8 cellular contexts compared by ENCODE assay signal in genomic region chr10:100872034-100872791, GRCh38. TPM values are rescaled to one million over a fixed set of nuclear protein-coding genes. Genes with fewer than 3 reads are reported as not detected.
DNase-seq lines count a peak whose midpoint lies in the region; ATAC-seq, FAIRE-seq and TF ChIP-seq lines count a peak whose summit lies in the region.

No MANE protein-coding gene starts in this region.

- H3K4me3 ChIP-seq in A549: no peak overlapping the region
- no peak overlapping the region for H3K4me3 ChIP-seq in fibroblast of mammary gland (ENCODE audit: control insufficient read depth, low read depth, low read length)
- H3K4me3 ChIP-seq in small intestine (ENCODE audit: low read depth in 1 of 2, low read length in 2 of 2): no peak overlapping the region

- H3K4me1 Mint-ChIP-seq in activated CD8-positive, alpha-beta T cell treated with anti-CD3 and anti-CD28 coated beads, Interleukin-2, amount 10 ng/mL, durations not matched to agents 7 days and 5 days (ENCODE audit: low read depth): no peaks in the 10 kb centered on the region

- peak; percentile 76 to 94; a peak in 5 of 6 replicates for ATAC-seq in A549
- peak; percentile 79 for ATAC-seq in activated CD8-positive, alpha-beta T cell treated with anti-CD3 and anti-CD28 coated beads, Interleukin-2, amount 10 ng/mL, durations not matched to agents 7 days and 5 days
- ATAC-seq in HG03139 (IDR thresholded peaks at IDR 0.05; ENCODE audit: unreplicated experiment): no peak
- ATAC-seq in HG03460 (IDR thresholded peaks at IDR 0.05; ENCODE audit: unreplicated experiment): no peak

- TF ChIP-seq CTCF in A549 (IDR thresholded peaks at IDR 0.05) (peak; percentile 75), GM10266 (IDR thresholded peaks at IDR 0.05; ENCODE audit: control insufficient read depth, insufficient read depth, low read depth, missing control alignments) (peak; percentile 71), fibroblast of mammary gland (conservative IDR thresholded peaks at IDR 0.05; ENCODE audit: control insufficient read depth, insufficient read depth, low read depth, low read length) (peak; percentile 70)

- 42% methylated on average over 11 of the region's 11 CpGs for WGBS in A549 (ENCODE audit: missing lambda C conversion rate)
- WGBS in small intestine, 3 donors: 50 to 57% (median 57%) methylated on average over 11 of the region's 11 CpGs

- TF ChIP-seq EP300 in A549 (IDR thresholded peaks at IDR 0.05): no peak

- H3K9me3 Mint-ChIP-seq in activated CD8-positive, alpha-beta T cell treated with anti-CD3 and anti-CD28 coated beads, Interleukin-2, amount 10 ng/mL, durations not matched to agents 7 days and 5 days (ENCODE audit: insufficient read depth): no peaks in the 10 kb centered on the region

- TF ChIP-seq POLR2A in A549 (IDR thresholded peaks at IDR 0.05; ENCODE audit: low read length): no peak

- H3K4me1 ChIP-seq in A549: peaks cover 17% of the 10 kb centered on the region; the same call in 2 of the 3 replicates
- H3K4me1 ChIP-seq in small intestine (ENCODE audit: control insufficient read depth in 2 of 2, insufficient read depth in 1 of 2, low read depth in 1 of 2, low read length in 1 of 2): no peaks in the 10 kb centered on the region

- H3K27ac Mint-ChIP-seq in activated CD8-positive, alpha-beta T cell treated with anti-CD3 and anti-CD28 coated beads, Interleukin-2, amount 10 ng/mL, durations not matched to agents 7 days and 5 days: no peak overlapping the region

- H3K9me3 ChIP-seq in A549: no peaks in the 10 kb centered on the region
- H3K9me3 ChIP-seq in small intestine (ENCODE audit: control insufficient read depth, low read depth): no peaks in the 10 kb centered on the region

- H3K4me3 Mint-ChIP-seq in activated CD8-positive, alpha-beta T cell treated with anti-CD3 and anti-CD28 coated beads, Interleukin-2, amount 10 ng/mL, durations not matched to agents 7 days and 5 days: no peak overlapping the region

- TF ChIP-seq RAD21 in A549 (conservative IDR thresholded peaks at IDR 0.05 in 1 of 2, IDR thresholded peaks at IDR 0.05 in 1 of 2): peak; percentile 72 to 82

- peak; percentile 63 to 92 for DNase-seq in A549 (ENCODE audit: low read depth in 1 of 2, low spot score in 1 of 2)
- DNase-seq in GM10266 (ENCODE audit: extremely low spot score): peak; percentile 80
- DNase-seq in NCI-H345 treated with DMSO at 0.1 percent for 48 hours (lab: John Stamatoyannopoulos, UW; ENCODE audit: unreplicated experiment): peak; percentile 0
- DNase-seq in activated CD8-positive, alpha-beta T cell treated with anti-CD3 and anti-CD28 coated beads, Interleukin-2, amount 10 ng/mL, durations not matched to agents 7 days and 5 days: peak; percentile 71
- peak; percentile 44 for DNase-seq in fibroblast of mammary gland (ENCODE audit: low read depth)
- peak; percentile 21 for DNase-seq in small intestine

- H3K27ac ChIP-seq in A549: 0 out of 6 replicates have a peak overlapping the region, but pooled peaks of 1 of the 2 experiments have one; percentile 20
- no peak overlapping the region for H3K27ac ChIP-seq in small intestine (ENCODE audit: low read depth in 1 of 2, low read length in 1 of 2)

- H3K27me3 Mint-ChIP-seq in activated CD8-positive, alpha-beta T cell treated with anti-CD3 and anti-CD28 coated beads, Interleukin-2, amount 10 ng/mL, durations not matched to agents 7 days and 5 days (ENCODE audit: low read depth): peaks cover 11% of the 10 kb centered on the region

- H3K36me3 Mint-ChIP-seq in activated CD8-positive, alpha-beta T cell treated with anti-CD3 and anti-CD28 coated beads, Interleukin-2, amount 10 ng/mL, durations not matched to agents 7 days and 5 days (ENCODE audit: low read depth): no peaks in the 10 kb centered on the region

- POLR2A ChIA-PET in A549 (lab: Yijun Ruan, JAX): no interaction called here
- POLR2A ChIA-PET in activated CD8-positive, alpha-beta T cell treated with anti-CD3 and anti-CD28 coated beads, Interleukin-2, amount 10 ng/mL, durations not matched to agents 7 days and 5 days (lab: Charles Lee): no interaction called here

- no peak overlapping the region for H3K4me2 ChIP-seq in A549

- FAIRE-seq in A549 (lab: Jason Lieb, UNC): no peak
- no peak for FAIRE-seq in small intestine (lab: Jason Lieb, UNC)

- peaks cover 0 to 3% of the 10 kb centered on the region in 2 donors for H3K27me3 ChIP-seq in small intestine (ENCODE audit: control insufficient read depth in 2 of 2, insufficient read depth in 2 of 2, low read length in 2 of 2)

- CTCF ChIA-PET in A549 (lab: Yijun Ruan, JAX): interaction anchor here (0.6 to 15.9 kb wide), 37 partner anchors 9 to 560 kb away, joined by 3 to 289 read pairs (median 4); partner anchors contain the start of gene PAX2
- CTCF ChIA-PET in activated CD8-positive, alpha-beta T cell treated with anti-CD3 and anti-CD28 coated beads, Interleukin-2, amount 10 ng/mL, durations not matched to agents 7 days and 5 days (lab: Charles Lee): interaction anchor here (0.8 to 1.6 kb wide), 14 partner anchors 9 to 311 kb away, joined by 3 to 10 read pairs (median 3); partner anchors contain the start of gene SLF2

- no peaks in the 10 kb centered on the region for H3K36me3 ChIP-seq in small intestine (ENCODE audit: control insufficient read depth in 2 of 2, insufficient read depth in 2 of 2, low read length in 2 of 2)

TF ChIP-seq in A549, 52 proteins besides CTCF, POLR2A, EP300 and RAD21:
- TF ChIP-seq SMC3 (IDR thresholded peaks at IDR 0.05) (peak; percentile 70), REST (IDR thresholded peaks at IDR 0.05) (no peak)

RNA-seq across cellular contexts. Expression of gene SLF2, which starts 40.5 kb away (rescaled TPM):
- polyA plus RNA-seq in A549 (2011; rRNA removed) (12.4 and 16.6 TPM in 2 replicates), A549 (2017; fragmentation: RNase III; extraction: RNeasy Plus Mini Kit Qiagen cat#74134 plus additional on column Dnase treatment) (12.3 to 13.6 TPM (median 13.0 TPM) in 3 replicates), small intestine (1 to 10 TPM; 3.8 to 6.7 (median 4.5) TPM)
- 5.2 and 5.8 TPM in 2 replicates for polyA plus RNA-seq in A549 (2012; cell fraction: cytosol; rRNA removed)
- polyA plus RNA-seq in A549 (2012; cell fraction: nucleus; rRNA removed): 5.9 and 9.4 TPM in 2 replicates
- 10.4 and 12.0 TPM in 2 replicates for polyA minus RNA-seq in A549 (2011; rRNA and poly(A)+ RNA removed)
- 10 to 100 TPM; 42.8 to 44.4 TPM for total RNA-seq in activated CD8-positive, alpha-beta T cell treated with anti-CD3 and anti-CD28 coated beads, Interleukin-2, amount 10 ng/mL, durations not matched to agents 7 days and 5 days

Comparison
In these comparisons a context has a peak if more than half of its experiments do, and no peak if none do; other contexts are left out.
1. ATAC-seq: peak in A549 (2 of 2) and activated CD8-positive, alpha-beta T cell treated with anti-CD3 and anti-CD28 coated beads, Interleukin-2, amount 10 ng/mL, durations not matched to agents 7 days and 5 days (single experiment); none in HG03139 (single experiment) and HG03460 (single experiment).
2. DNase-seq: peak in every context shown above with its lines; median percentile 80 in GM10266; 78 in A549; 71 in activated CD8-positive, alpha-beta T cell treated with anti-CD3 and anti-CD28 coated beads, Interleukin-2, amount 10 ng/mL, durations not matched to agents 7 days and 5 days; 44 in fibroblast of mammary gland; 21 in small intestine; 0 in NCI-H345 treated with DMSO at 0.1 percent for 48 hours.
3. Peak in every context shown above with its lines, with median percentiles within 50 percentile points of each other: CTCF ChIP-seq.